13 cellular contexts compared by ENCODE assay signal in genomic region chr4:726235-726787, GRCh38. TPM values are rescaled to one million over a fixed set of nuclear protein-coding genes. Genes with fewer than 3 reads are reported as not detected.
A peak's percentile ranks its signal among the peaks of the same experiment; 100 is the strongest.
DNase-seq lines count a peak whose midpoint lies in the region; ATAC-seq and TF ChIP-seq lines count a peak whose summit lies in the region.
"Had no signal": no experiment of that assay in that cellular context is flagged by ENCODE, and none has a peak within 500 bp of the region (broad histone marks: within the 10 kb centered on the region; RNA-seq: fewer than 3 reads in every experiment).

No MANE protein-coding gene starts in this region.

- peaks cover 28% of the 10 kb centered on the region for H4K20me1 ChIP-seq in Loucy (ENCODE audit: insufficient read depth, low read length, poor library complexity, severe bottlenecking)

- no peaks in the 10 kb centered on the region for H3K4me1 ChIP-seq in Loucy (ENCODE audit: insufficient read depth, low read length, poor library complexity, severe bottlenecking)

- H3K9ac ChIP-seq in Loucy (ENCODE audit: low read depth, low read length, poor library complexity, severe bottlenecking), result peak overlapping the region; percentile 27

- POLR2A ChIA-PET in AG04450 (lab: Yijun Ruan, JAX), result interaction anchor here (0.7 kb wide), 1 partner anchor 23 kb away, joined by 3 read pairs; no protein-coding TSS in a partner anchor

- CTCF ChIA-PET in AG04450 (lab: Charles Lee), result no interaction called here

- no peak overlapping the region for H3K4me2 ChIP-seq in Loucy (ENCODE audit: low read depth, low read length, poor library complexity, severe bottlenecking)

- H3K27me3 Mint-ChIP-seq in chondrocyte (ENCODE audit: low read depth), result no peaks in the 10 kb centered on the region
- H3K27me3 Mint-ChIP-seq in nephron (ENCODE audit: low read depth), result no peaks in the 10 kb centered on the region

- peaks cover 16% of the 10 kb centered on the region; the same call in 1 of the 2 replicates for H3K36me3 ChIP-seq in Loucy (ENCODE audit: insufficient read depth, low read length)

- H3F3A ChIP-seq in Loucy (ENCODE audit: low read depth), result no peaks in the 10 kb centered on the region

- H3K9me3 ChIP-seq in AG04450 (ENCODE audit: control insufficient read depth, insufficient read depth, low read length), result peaks cover 28% of the 10 kb centered on the region
- H3K9me3 ChIP-seq in Loucy (ENCODE audit: insufficient read depth, low read depth, low read length), result no peaks in the 10 kb centered on the region
- H3K9me3 ChIP-seq: lower lobe of right lung had no signal

- H3K79me2 ChIP-seq in Loucy (ENCODE audit: insufficient read depth, low read length), result peaks cover 72% of the 10 kb centered on the region; the same call in 1 of the 2 replicates

- H3K4me3 ChIP-seq in AG04450 (ENCODE audit: low read depth, low read length) (no peak overlapping the region), Loucy (ENCODE audit: low read length, poor library complexity, severe bottlenecking) (no peak overlapping the region)
- H3K4me3 ChIP-seq: lower lobe of right lung had no signal

- no peak overlapping the region for H3K4me3 Mint-ChIP-seq in chondrocyte (ENCODE audit: unreplicated experiment)
- no peak overlapping the region for H3K4me3 Mint-ChIP-seq in nephron
- H3K4me3 Mint-ChIP-seq: CD8-positive, alpha-beta T cell had no signal

- TF ChIP-seq CTCF in AG04450 (IDR thresholded peaks at IDR 0.05; ENCODE audit: low read depth, low read length) (no peak), Loucy (conservative IDR thresholded peaks at IDR 0.05; ENCODE audit: low read length) (no peak), chondrocyte (IDR thresholded peaks at IDR 0.05) (no peak), nephron (IDR thresholded peaks at IDR 0.05; ENCODE audit: unreplicated experiment in 3 of 3) (no peak)

- peaks cover 31% of the 10 kb centered on the region for H3K4me1 Mint-ChIP-seq in chondrocyte (ENCODE audit: low read depth)
- peaks cover 61% of the 10 kb centered on the region for H3K4me1 Mint-ChIP-seq in nephron

- no peaks in the 10 kb centered on the region for H3K27me3 ChIP-seq in AG04450 (ENCODE audit: control insufficient read depth, insufficient read depth, low read length)
- no peaks in the 10 kb centered on the region for H3K27me3 ChIP-seq in Loucy (ENCODE audit: insufficient read depth, low read length, poor library complexity, severe bottlenecking)

- H3K9me3 Mint-ChIP-seq in chondrocyte (ENCODE audit: low read depth), result no peaks in the 10 kb centered on the region
- no peaks in the 10 kb centered on the region for H3K9me3 Mint-ChIP-seq in nephron
- H3K9me3 Mint-ChIP-seq: CD8-positive, alpha-beta T cell had no signal

- ATAC-seq in HG02623 (IDR thresholded peaks at IDR 0.05; ENCODE audit: unreplicated experiment) (no peak), GM19463 (IDR thresholded peaks at IDR 0.05; ENCODE audit: unreplicated experiment) (no peak)
- ATAC-seq: CD8-positive, alpha-beta T cell had no signal

- H3K27ac Mint-ChIP-seq in chondrocyte (ENCODE audit: unreplicated experiment) (peak overlapping the region; percentile 19), nephron (peak overlapping the region; percentile 69 to 87 (median 70))
- H3K27ac Mint-ChIP-seq: CD8-positive, alpha-beta T cell had no signal

- DNase-seq in AG04450 (ENCODE audit: low read depth, low spot score) (no peak), chondrocyte (ENCODE audit: low spot score) (no peak), mesenteric fat pad (ENCODE audit: low spot score) (no peak), kidney tubule cell (ENCODE audit: low spot score) (no peak)
- DNase-seq: CD8-positive, alpha-beta T cell; lower lobe of right lung; NCI-H2107; SIG-M5; stimulated activated naive CD4-positive, alpha-beta T cell had no signal

- H3K9me2 ChIP-seq in Loucy (replicated peaks; ENCODE audit: low read depth, low read length), result no peaks in the 10 kb centered on the region

- H3K36me3 Mint-ChIP-seq in chondrocyte (ENCODE audit: low read depth) (peaks cover 12% of the 10 kb centered on the region), nephron (ENCODE audit: low read depth) (peaks cover 59% of the 10 kb centered on the region)

- H3K27ac ChIP-seq in AG04450 (ENCODE audit: low read depth, low read length), result peak overlapping the region; percentile 80
- H3K27ac ChIP-seq: lower lobe of right lung had no signal

- no peak overlapping the region for H2AFZ ChIP-seq in Loucy (ENCODE audit: low read length)

RNA-seq across cellular contexts. Expression of gene PCGF3, which starts 20.7 kb away (rescaled TPM):
- 37.2 and 44.2 TPM in 2 replicates for polyA plus RNA-seq in AG04450 (2011; rRNA removed)
- polyA minus RNA-seq in AG04450 (2011; rRNA and poly(A)+ RNA removed), result 49.1 and 74.2 TPM in 2 replicates
- total RNA-seq in chondrocyte, result 54.1 to 60.8 TPM (median 55.4 TPM) in 3 replicates
- 34.7 TPM for total RNA-seq in mesenteric fat pad

RNA-seq across cellular contexts. Expression of gene SLC49A3, which starts 37.4 kb away (rescaled TPM):
- polyA plus RNA-seq in AG04450 (2011; rRNA removed), result 0.11 TPM in 1 of 2 replicates, not detected in the other
- not detected in 2 replicates for polyA minus RNA-seq in AG04450 (2011; rRNA and poly(A)+ RNA removed)
- total RNA-seq in chondrocyte, result 0.85 to 1.3 TPM (median 0.89 TPM) in 3 replicates
- 19.0 TPM for total RNA-seq in mesenteric fat pad

RNA-seq across cellular contexts. Expression of gene MYL5, which starts 52.0 kb away (rescaled TPM):
- 12.3 and 13.0 TPM in 2 replicates for polyA plus RNA-seq in AG04450 (2011; rRNA removed)
- 4.6 and 8.0 TPM in 2 replicates for polyA minus RNA-seq in AG04450 (2011; rRNA and poly(A)+ RNA removed)
- total RNA-seq in chondrocyte (22.8 to 26.5 TPM (median 25.6 TPM) in 3 replicates), mesenteric fat pad (16.5 TPM)

RNA-seq across cellular contexts. Expression of gene ATP5ME, which starts 52.2 kb away (rescaled TPM):
- polyA plus RNA-seq in AG04450 (2011; rRNA removed), result 262 and 313 TPM in 2 replicates
- polyA minus RNA-seq in AG04450 (2011; rRNA and poly(A)+ RNA removed), result 57.6 and 68.0 TPM in 2 replicates
- 240 to 279 TPM (median 256 TPM) in 3 replicates for total RNA-seq in chondrocyte
- 210 TPM for total RNA-seq in mesenteric fat pad
